8 cellular contexts compared by ENCODE assay signal in genomic region chr11:67428052-67429001, GRCh38. TPM values are rescaled to one million over a fixed set of nuclear protein-coding genes. Genes with fewer than 3 reads are reported as not detected.
DNase-seq lines count a peak whose midpoint lies in the region; ATAC-seq, FAIRE-seq and TF ChIP-seq lines count a peak whose summit lies in the region.

TSS of gene RPS6KB2 (plus strand) at chr11:67428494. CDS start at chr11:67428546, 52 bp downstream.

- peak within 1 kb of the TSS; percentile 96 for H3K27ac Mint-ChIP-seq in activated T-cell treated with anti-CD3 and anti-CD28 coated beads, Interleukin-2, amount 50 U/mL, for 72 hours

- peaks cover 38% of the 10 kb centered on the region for H3K36me3 ChIP-seq in KOPT-K1 (ENCODE audit: insufficient read depth, low read length)
- H3K36me3 ChIP-seq in esophagus muscularis mucosa = peaks cover 15 to 42% (median 34%) of the 10 kb centered on the region in 4 donors
- peaks cover 7 to 24% of the 10 kb centered on the region in 2 donors for H3K36me3 ChIP-seq in muscle layer of duodenum (ENCODE audit: control insufficient read depth in 1 of 2, insufficient read depth in 2 of 2, low read length in 2 of 2)

- peaks cover 0 to 7% of the 10 kb centered on the region in 2 donors for H3K36me3 Mint-ChIP-seq in activated T-cell treated with anti-CD3 and anti-CD28 coated beads, Interleukin-2, amount 50 U/mL, for 72 hours (ENCODE audit: insufficient read depth in 2 of 2)

- no peak for FAIRE-seq in RCC 7860 (lab: Jason Lieb, UNC)

- DNase-seq in DMS153 treated with DMSO at 0.1 percent for 48 hours (lab: John Stamatoyannopoulos, UW; ENCODE audit: unreplicated experiment) (peak; percentile 92), RCC 7860 (ENCODE audit: low spot score) (peak; percentile 86), esophagus muscularis mucosa (ENCODE audit: extremely low spot score) (peak; percentile 99)
- peak; percentile 99 for DNase-seq in activated T-cell treated with anti-CD3 and anti-CD28 coated beads, Interleukin-2, amount 50 U/mL, for 72 hours
- DNase-seq in stimulated activated CD8-positive, alpha-beta memory T cell treated with anti-CD3 and anti-CD28 coated beads, Interleukin-7, amount 100 ng/mL, for 4 hours (ENCODE audit: low read depth in 2 of 2) = peak; percentile 97 to 99

- intact Hi-C loops in esophagus muscularis mucosa (cut with DNase I) = no loop called here

- H3K27me3 ChIP-seq in esophagus muscularis mucosa (no peaks in the 10 kb centered on the region), muscle layer of duodenum (ENCODE audit: low read depth, low read length) (no peaks in the 10 kb centered on the region)

- peak; percentile 67 for ATAC-seq in GM21723 (IDR thresholded peaks at IDR 0.05; ENCODE audit: unreplicated experiment)
- peak; percentile 92 to 95 for ATAC-seq in activated T-cell treated with anti-CD3 and anti-CD28 coated beads, Interleukin-2, amount 50 U/mL, for 72 hours (replicated peaks in 1 of 2)

- H3K4me3 ChIP-seq in esophagus muscularis mucosa = peak within 1 kb of the TSS; percentile 69 to 98 (median 80)
- H3K4me3 ChIP-seq in muscle layer of duodenum (ENCODE audit: low read depth in 1 of 2, low read length in 2 of 2) = peak within 1 kb of the TSS; percentile 94 to 98

- H3K27ac ChIP-seq in KOPT-K1 (ENCODE audit: low read depth, low read length, poor library complexity, severe bottlenecking) (peak within 1 kb of the TSS; percentile 83), esophagus muscularis mucosa (replicated peaks in 1 of 4) (peak within 1 kb of the TSS; percentile 86 to 96 (median 94)), muscle layer of duodenum (ENCODE audit: low read length) (peak within 1 kb of the TSS; percentile 93)

- H3K9me3 Mint-ChIP-seq in activated T-cell treated with anti-CD3 and anti-CD28 coated beads, Interleukin-2, amount 50 U/mL, for 72 hours = no peaks in the 10 kb centered on the region

- H3K4me3 Mint-ChIP-seq in activated T-cell treated with anti-CD3 and anti-CD28 coated beads, Interleukin-2, amount 50 U/mL, for 72 hours = peak within 1 kb of the TSS; percentile 91 to 99

- H3K9me3 ChIP-seq in KOPT-K1 (ENCODE audit: insufficient read depth, low read length, poor library complexity, severe bottlenecking) (no peaks in the 10 kb centered on the region), esophagus muscularis mucosa (no peaks in the 10 kb centered on the region), muscle layer of duodenum (ENCODE audit: control insufficient read depth in 1 of 2, low read length in 2 of 2) (no peaks in the 10 kb centered on the region)

- H3K4me1 Mint-ChIP-seq in activated T-cell treated with anti-CD3 and anti-CD28 coated beads, Interleukin-2, amount 50 U/mL, for 72 hours (ENCODE audit: low read depth) = peaks cover 52% of the 10 kb centered on the region

- peak in 1 of 3 experiments; percentile 29 for TF ChIP-seq CTCF in esophagus muscularis mucosa (IDR thresholded peaks at IDR 0.05)

- H3K4me1 ChIP-seq in esophagus muscularis mucosa = peaks cover 21 to 31% (median 26%) of the 10 kb centered on the region in 4 donors
- H3K4me1 ChIP-seq in muscle layer of duodenum (ENCODE audit: control insufficient read depth in 1 of 2, insufficient read depth in 2 of 2, low read length in 2 of 2) = peaks cover 0 to 21% of the 10 kb centered on the region in 2 donors

- H3K27me3 Mint-ChIP-seq in activated T-cell treated with anti-CD3 and anti-CD28 coated beads, Interleukin-2, amount 50 U/mL, for 72 hours (ENCODE audit: low read depth) = no peaks in the 10 kb centered on the region

- under 1% methylated on average over 32 of the region's 68 CpGs for WGBS in esophagus muscularis mucosa

- TF ChIP-seq POLR2A in esophagus muscularis mucosa (IDR thresholded peaks at IDR 0.05; ENCODE audit: low read depth) = peak; percentile 86

- TF ChIP-seq EP300 in esophagus muscularis mucosa (IDR thresholded peaks at IDR 0.05) = no peak

RNA-seq across cellular contexts. Expression of gene RPS6KB2, which starts in this region (rescaled TPM):
- total RNA-seq in activated T-cell treated with anti-CD3 and anti-CD28 coated beads, Interleukin-2, amount 50 U/mL, for 72 hours = 10 to 100 TPM; 55.0 to 56.1 TPM
- total RNA-seq in esophagus muscularis mucosa = 10 to 100 TPM; 34.0 to 51.0 (median 48.0) TPM

Comparison
In these comparisons a context has a peak if more than half of its experiments do, and no peak if none do; other contexts are left out.
1. Peak in every context shown above with its lines: DNase-seq, ATAC-seq, H3K4me3 ChIP-seq and H3K27ac ChIP-seq.